In genomic region chr4:183556947-183557346, GRCh38 we compare ENCODE assay signal across 17 cellular contexts. TPM values are rescaled to one million over a fixed set of nuclear protein-coding genes. Genes with fewer than 3 reads are reported as not detected.
A peak's percentile ranks its signal among the peaks of the same experiment; 100 is the strongest.
DNase-seq lines count a peak whose midpoint lies in the region; ATAC-seq and TF ChIP-seq lines count a peak whose summit lies in the region.
"Had no signal": no experiment of that assay in that cellular context is flagged by ENCODE, and none has a peak within 500 bp of the region (broad histone marks: within the 10 kb centered on the region; RNA-seq: fewer than 3 reads in every experiment).

No MANE protein-coding gene starts in this region.

- ATAC-seq in HG03045 (IDR thresholded peaks at IDR 0.05; ENCODE audit: unreplicated experiment), result no peak
- ATAC-seq: A549; CD8-positive, alpha-beta T cell had no signal

- H3K27me3 ChIP-seq in WERI-Rb-1 (ENCODE audit: insufficient read depth, low read depth, severe bottlenecking), result no peaks in the 10 kb centered on the region
- H3K27me3 ChIP-seq in endodermal cell (ENCODE audit: control insufficient read depth, insufficient read depth, low read length, poor library complexity, severe bottlenecking), result no peaks in the 10 kb centered on the region
- H3K27me3 ChIP-seq in esophagus muscularis mucosa, result no peaks in the 10 kb centered on the region
- H3K27me3 ChIP-seq: BLaER1 treated with 17β-estradiol and CSF1 and Interleukin-3, amounts not matched to agents 10 nM and 100 nM had no signal

- no peaks in the 10 kb centered on the region for H3K36me3 ChIP-seq in HEK293 (ENCODE audit: control insufficient read depth in 2 of 2, insufficient read depth in 1 of 2, low read length in 2 of 2)
- no peaks in the 10 kb centered on the region for H3K36me3 ChIP-seq in WERI-Rb-1
- H3K36me3 ChIP-seq in endodermal cell (ENCODE audit: control insufficient read depth, insufficient read depth, low read length), result no peaks in the 10 kb centered on the region
- no peaks in the 10 kb centered on the region for H3K36me3 ChIP-seq in esophagus muscularis mucosa
- H3K36me3 ChIP-seq: BLaER1 treated with 17β-estradiol and CSF1 and Interleukin-3, amounts not matched to agents 10 nM and 100 nM had no signal

- no peaks in the 10 kb centered on the region for H3K4me1 ChIP-seq in HEK293 (ENCODE audit: control insufficient read depth, insufficient read depth, low read length)
- no peaks in the 10 kb centered on the region for H3K4me1 ChIP-seq in endodermal cell (ENCODE audit: control insufficient read depth, insufficient read depth, low read length)
- no peaks in the 10 kb centered on the region for H3K4me1 ChIP-seq in esophagus muscularis mucosa
- H3K4me1 ChIP-seq: A549; BLaER1 treated with 17β-estradiol and CSF1 and Interleukin-3, amounts not matched to agents 10 nM and 100 nM; Caco-2 had no signal

- peak; percentile 39 for DNase-seq in WERI-Rb-1
- DNase-seq in endodermal cell, result peak; percentile 22
- no peak for DNase-seq in esophagus muscularis mucosa (ENCODE audit: extremely low spot score)
- DNase-seq: AML-193; Caco-2; Calu3; CD4-positive, alpha-beta T cell; CD8-positive, alpha-beta T cell; DMS79 treated with DMSO at 0.1 percent for 48 hours; GF-D8 had no signal

- no peaks in the 10 kb centered on the region for H3K9me3 ChIP-seq in HEK293 (ENCODE audit: control insufficient read depth, insufficient read depth, low read depth, low read length)
- peaks cover 6% of the 10 kb centered on the region for H3K9me3 ChIP-seq in WERI-Rb-1 (ENCODE audit: severe bottlenecking)
- H3K9me3 ChIP-seq in endodermal cell (ENCODE audit: control insufficient read depth, low read length), result no peaks in the 10 kb centered on the region
- no peaks in the 10 kb centered on the region for H3K9me3 ChIP-seq in esophagus muscularis mucosa
- H3K9me3 ChIP-seq: A549, Caco-2 had no signal

- WGBS in endodermal cell (ENCODE audit: insufficient coverage in 1 of 2, insufficient read length in 1 of 2), 2 experiments, result 86 to 100% methylated on average over 2 to 3 of the region's 3 CpGs
- 75% methylated on average over 3 of the region's 3 CpGs for WGBS in esophagus muscularis mucosa

- no peaks in the 10 kb centered on the region for H3K27me3 Mint-ChIP-seq in endodermal cell (ENCODE audit: insufficient read depth)

- CTCF ChIA-PET in HEK293 (lab: Yijun Ruan, JAX), result interaction anchor here (0.6 to 0.8 kb wide), 3 partner anchors 31 to 141 kb away, joined by 3 read pairs; no protein-coding TSS in a partner anchor

- no peak overlapping the region for H3K9ac ChIP-seq in endodermal cell (ENCODE audit: extremely low read depth, low read length, poor library complexity, severe bottlenecking)
- H3K9ac ChIP-seq: BLaER1 treated with 17β-estradiol and CSF1 and Interleukin-3, amounts not matched to agents 10 nM and 100 nM had no signal

- H3K9me3 Mint-ChIP-seq in endodermal cell, result peaks cover 5% of the 10 kb centered on the region
- H3K9me3 Mint-ChIP-seq: CD4-positive, alpha-beta T cell; CD8-positive, alpha-beta T cell had no signal

- TF ChIP-seq POLR2A in esophagus muscularis mucosa (IDR thresholded peaks at IDR 0.05; ENCODE audit: low read depth), result no peak

- no peak for TF ChIP-seq EP300 in esophagus muscularis mucosa (IDR thresholded peaks at IDR 0.05)

- POLR2A ChIA-PET in HEK293 (lab: Yijun Ruan, JAX), result no interaction called here

- peaks cover 9% of the 10 kb centered on the region for H3K4me1 Mint-ChIP-seq in endodermal cell
- H3K4me1 Mint-ChIP-seq: B cell had no signal

- no peak overlapping the region for H3K27ac ChIP-seq in HEK293 (ENCODE audit: extremely low read depth, low read depth, low read length)
- no peak overlapping the region for H3K27ac ChIP-seq in WERI-Rb-1
- H3K27ac ChIP-seq in endodermal cell (ENCODE audit: low read depth, low read length), result no peak overlapping the region
- no peak overlapping the region for H3K27ac ChIP-seq in esophagus muscularis mucosa (replicated peaks in 1 of 4)
- H3K27ac ChIP-seq: 22Rv1; A549; BLaER1 treated with 17β-estradiol and CSF1 and Interleukin-3, amounts not matched to agents 10 nM and 100 nM; C4-2B had no signal

- H3K36me3 Mint-ChIP-seq in endodermal cell (ENCODE audit: low read depth), result no peaks in the 10 kb centered on the region
- H3K36me3 Mint-ChIP-seq: CD8-positive, alpha-beta T cell had no signal

- H3K4me3 Mint-ChIP-seq in endodermal cell, result no peak overlapping the region
- H3K4me3 Mint-ChIP-seq: B cell; CD4-positive, alpha-beta T cell; CD8-positive, alpha-beta T cell had no signal

- intact Hi-C loops in esophagus muscularis mucosa (cut with DNase I), result no loop called here

- no peak overlapping the region for H3K27ac Mint-ChIP-seq in endodermal cell
- H3K27ac Mint-ChIP-seq: B cell; CD4-positive, alpha-beta T cell; CD8-positive, alpha-beta T cell had no signal

- TF ChIP-seq CTCF in HEK293 (tag by site-specific recombination; IDR thresholded peaks at IDR 0.05) (no peak), WERI-Rb-1 (IDR thresholded peaks at IDR 0.05; ENCODE audit: low read depth, low read length) (no peak), endodermal cell (conservative IDR thresholded peaks at IDR 0.05) (no peak), esophagus muscularis mucosa (IDR thresholded peaks at IDR 0.05) (no peak)

- no peak overlapping the region for H3K4me3 ChIP-seq in HEK293 (ENCODE audit: low read depth, low read length)
- no peak overlapping the region for H3K4me3 ChIP-seq in WERI-Rb-1 (ENCODE audit: low read depth, low read length)
- H3K4me3 ChIP-seq in endodermal cell (ENCODE audit: low read length), result no peak overlapping the region
- H3K4me3 ChIP-seq in esophagus muscularis mucosa, result no peak overlapping the region
- H3K4me3 ChIP-seq: A549; BLaER1 treated with 17β-estradiol and CSF1 and Interleukin-3, amounts not matched to agents 10 nM and 100 nM had no signal

TF ChIP-seq in HEK293, 187 proteins besides CTCF, POLR2A, EP300 and RAD21:
- TF ChIP-seq ZNF416 (tag by site-specific recombination; IDR thresholded peaks at IDR 0.05), result peak; percentile 66; the same call in 1 of the 2 replicates
- TF ChIP-seq ZNF311 (tag by site-specific recombination; IDR thresholded peaks at IDR 0.05; ENCODE audit: borderline replicate concordance), result no peak

RNA-seq across cellular contexts. Expression of gene ING2, which starts 52.1 kb away (rescaled TPM):
- total RNA-seq in endodermal cell (10 to 100 TPM; 16.9 to 19.8 TPM), esophagus muscularis mucosa (10 to 100 TPM; 26.2 to 42.8 (median 38.6) TPM)
- 19.3 TPM for polyA plus RNA-seq in endodermal cell (2013, experiment 1 of 2)
- 19.1 TPM for polyA plus RNA-seq in endodermal cell (2013, experiment 2 of 2)
